In the genomic region with DNA sequence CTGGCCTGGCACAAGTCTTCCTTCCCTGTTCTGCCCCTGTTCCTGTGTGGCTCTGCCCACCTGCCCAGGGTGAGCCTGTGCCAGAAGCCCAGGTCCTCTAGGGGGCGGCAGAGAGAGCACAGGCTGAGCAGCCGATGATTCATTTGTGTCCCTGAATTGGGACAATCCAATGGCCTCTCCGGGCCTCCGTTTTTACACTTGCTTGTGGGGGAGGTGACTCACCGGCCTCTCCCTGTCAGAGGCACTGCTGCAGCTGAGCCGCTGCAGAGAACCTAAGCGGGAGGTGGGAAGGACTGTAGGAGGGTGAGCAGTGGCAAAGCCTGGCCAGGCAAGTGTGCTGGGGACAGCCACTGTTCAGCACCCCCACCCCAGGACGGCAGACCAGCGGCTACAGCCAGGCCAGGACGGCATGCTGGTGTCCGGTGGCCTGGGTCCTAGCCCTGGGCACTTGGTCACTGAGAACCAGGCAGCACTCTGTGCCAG, we compare ENCODE assay signal across 1 cellular context.
A peak's percentile ranks its signal among the peaks of the same experiment; 100 is the strongest.
TF ChIP-seq lines count a peak whose summit lies in the region.

No MANE protein-coding gene starts in this region.

TF ChIP-seq in A549, 52 proteins besides CTCF, POLR2A, EP300 and RAD21 (continued from another document):
- TF ChIP-seq CBX8 (IDR thresholded peaks at IDR 0.05) (no peak), CHD2 (IDR thresholded peaks at IDR 0.05; ENCODE audit: low read length, partially characterized antibody) (no peak), CHD4 (IDR thresholded peaks at IDR 0.05; ENCODE audit: borderline replicate concordance) (no peak), SREBF2 (IDR thresholded peaks at IDR 0.05) (no peak), SMC3 (IDR thresholded peaks at IDR 0.05) (peak; percentile 60), HEYL (CRISPR knock-in tag; IDR thresholded peaks at IDR 0.05) (no peak), NFE2L2 (conservative IDR thresholded peaks at IDR 0.05; ENCODE audit: low read length) (no peak), HOXB13 (CRISPR knock-in tag; IDR thresholded peaks at IDR 0.05; ENCODE audit: low read depth) (no peak), ZNF302 (CRISPR knock-in tag; IDR thresholded peaks at IDR 0.05) (no peak), MAZ (IDR thresholded peaks at IDR 0.05; ENCODE audit: borderline replicate concordance, low read depth, low read length) (no peak), CEBPB (IDR thresholded peaks at IDR 0.05) (no peak), ESRRA (IDR thresholded peaks at IDR 0.05; ENCODE audit: borderline replicate concordance, low read length) (no peak), CBX2 (IDR thresholded peaks at IDR 0.05; ENCODE audit: borderline replicate concordance, low read depth) (no peak), ZSCAN20 (CRISPR knock-in tag; IDR thresholded peaks at IDR 0.05) (no peak)
- TF ChIP-seq, protein P1, sequence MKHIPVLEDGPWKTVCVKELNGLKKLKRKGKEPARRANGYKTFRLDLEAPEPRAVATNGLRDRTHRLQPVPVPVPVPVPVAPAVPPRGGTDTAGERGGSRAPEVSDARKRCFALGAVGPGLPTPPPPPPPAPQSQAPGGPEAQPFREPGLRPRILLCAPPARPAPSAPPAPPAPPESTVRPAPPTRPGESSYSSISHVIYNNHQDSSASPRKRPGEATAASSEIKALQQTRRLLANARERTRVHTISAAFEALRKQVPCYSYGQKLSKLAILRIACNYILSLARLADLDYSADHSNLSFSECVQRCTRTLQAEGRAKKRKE (CRISPR knock-in tag; IDR thresholded peaks at IDR 0.05; ENCODE audit: low read depth): no peak
- TF ChIP-seq, protein P2, sequence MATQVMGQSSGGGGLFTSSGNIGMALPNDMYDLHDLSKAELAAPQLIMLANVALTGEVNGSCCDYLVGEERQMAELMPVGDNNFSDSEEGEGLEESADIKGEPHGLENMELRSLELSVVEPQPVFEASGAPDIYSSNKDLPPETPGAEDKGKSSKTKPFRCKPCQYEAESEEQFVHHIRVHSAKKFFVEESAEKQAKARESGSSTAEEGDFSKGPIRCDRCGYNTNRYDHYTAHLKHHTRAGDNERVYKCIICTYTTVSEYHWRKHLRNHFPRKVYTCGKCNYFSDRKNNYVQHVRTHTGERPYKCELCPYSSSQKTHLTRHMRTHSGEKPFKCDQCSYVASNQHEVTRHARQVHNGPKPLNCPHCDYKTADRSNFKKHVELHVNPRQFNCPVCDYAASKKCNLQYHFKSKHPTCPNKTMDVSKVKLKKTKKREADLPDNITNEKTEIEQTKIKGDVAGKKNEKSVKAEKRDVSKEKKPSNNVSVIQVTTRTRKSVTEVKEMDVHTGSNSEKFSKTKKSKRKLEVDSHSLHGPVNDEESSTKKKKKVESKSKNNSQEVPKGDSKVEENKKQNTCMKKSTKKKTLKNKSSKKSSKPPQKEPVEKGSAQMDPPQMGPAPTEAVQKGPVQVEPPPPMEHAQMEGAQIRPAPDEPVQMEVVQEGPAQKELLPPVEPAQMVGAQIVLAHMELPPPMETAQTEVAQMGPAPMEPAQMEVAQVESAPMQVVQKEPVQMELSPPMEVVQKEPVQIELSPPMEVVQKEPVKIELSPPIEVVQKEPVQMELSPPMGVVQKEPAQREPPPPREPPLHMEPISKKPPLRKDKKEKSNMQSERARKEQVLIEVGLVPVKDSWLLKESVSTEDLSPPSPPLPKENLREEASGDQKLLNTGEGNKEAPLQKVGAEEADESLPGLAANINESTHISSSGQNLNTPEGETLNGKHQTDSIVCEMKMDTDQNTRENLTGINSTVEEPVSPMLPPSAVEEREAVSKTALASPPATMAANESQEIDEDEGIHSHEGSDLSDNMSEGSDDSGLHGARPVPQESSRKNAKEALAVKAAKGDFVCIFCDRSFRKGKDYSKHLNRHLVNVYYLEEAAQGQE (IDR thresholded peaks at IDR 0.05): peak; percentile 55; the same call in 1 of the 2 replicates
- TF ChIP-seq, protein P3, sequence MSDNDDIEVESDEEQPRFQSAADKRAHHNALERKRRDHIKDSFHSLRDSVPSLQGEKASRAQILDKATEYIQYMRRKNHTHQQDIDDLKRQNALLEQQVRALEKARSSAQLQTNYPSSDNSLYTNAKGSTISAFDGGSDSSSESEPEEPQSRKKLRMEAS (IDR thresholded peaks at IDR 0.05): peak; percentile 41; the same call in 1 of the 2 replicates
